ENCODE assay signal across 11 cellular contexts in the genomic region with DNA sequence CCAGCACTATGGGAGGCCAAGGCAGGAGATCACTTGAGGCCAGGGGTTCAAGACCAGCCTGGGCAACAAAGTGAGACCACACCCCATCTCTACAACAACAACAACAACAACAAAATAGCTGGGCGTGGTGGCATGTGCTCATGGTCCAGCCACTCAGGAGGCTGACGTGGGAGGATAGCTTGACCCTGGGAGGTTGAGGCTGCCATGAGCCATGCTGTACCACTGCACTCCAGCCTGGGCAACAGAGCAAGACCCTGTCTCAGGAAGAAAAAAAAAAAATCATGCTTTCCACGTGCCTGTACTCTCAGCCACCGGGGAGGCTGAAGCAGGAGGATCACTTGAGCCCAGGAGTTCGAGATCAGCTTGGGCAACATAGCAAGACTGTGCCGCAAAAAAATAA.
"Had no signal": no experiment of that assay in that cellular context is flagged by ENCODE, and none has a peak within 500 bp of the region (broad histone marks: within the 10 kb centered on the region; RNA-seq: fewer than 3 reads in every experiment).

No MANE protein-coding gene starts in this region.

- H2AFZ ChIP-seq: GM23248, GM23338 had no signal

- H3K9ac ChIP-seq: GM23248 had no signal

- H3K4me1 ChIP-seq: HAP-1 had no signal

- H3K4me3 ChIP-seq: GM23248, GM23338, HAP-1 had no signal

- H3K9me3 ChIP-seq: HAP-1 had no signal

- H3K4me1 Mint-ChIP-seq: GM23338, H9 had no signal

- FAIRE-seq: H1, H54 had no signal

- ATAC-seq: GM23338, HCT116 had no signal

- H3K27ac ChIP-seq: GM23248 had no signal

- H3K27ac Mint-ChIP-seq: GM23338, H9, HFFc6 had no signal

- H3K4me2 ChIP-seq: GM23338 had no signal

- DNase-seq: GM23248, GOT3, H7, H9, HCEC 1CT, HFFc6 had no signal

- H3K4me3 Mint-ChIP-seq: GM23338, H9, HFFc6 had no signal

- H3K9me3 Mint-ChIP-seq: GM23338, H9, HFFc6 had no signal
